10 cellular contexts compared by ENCODE assay signal in the genomic region with DNA sequence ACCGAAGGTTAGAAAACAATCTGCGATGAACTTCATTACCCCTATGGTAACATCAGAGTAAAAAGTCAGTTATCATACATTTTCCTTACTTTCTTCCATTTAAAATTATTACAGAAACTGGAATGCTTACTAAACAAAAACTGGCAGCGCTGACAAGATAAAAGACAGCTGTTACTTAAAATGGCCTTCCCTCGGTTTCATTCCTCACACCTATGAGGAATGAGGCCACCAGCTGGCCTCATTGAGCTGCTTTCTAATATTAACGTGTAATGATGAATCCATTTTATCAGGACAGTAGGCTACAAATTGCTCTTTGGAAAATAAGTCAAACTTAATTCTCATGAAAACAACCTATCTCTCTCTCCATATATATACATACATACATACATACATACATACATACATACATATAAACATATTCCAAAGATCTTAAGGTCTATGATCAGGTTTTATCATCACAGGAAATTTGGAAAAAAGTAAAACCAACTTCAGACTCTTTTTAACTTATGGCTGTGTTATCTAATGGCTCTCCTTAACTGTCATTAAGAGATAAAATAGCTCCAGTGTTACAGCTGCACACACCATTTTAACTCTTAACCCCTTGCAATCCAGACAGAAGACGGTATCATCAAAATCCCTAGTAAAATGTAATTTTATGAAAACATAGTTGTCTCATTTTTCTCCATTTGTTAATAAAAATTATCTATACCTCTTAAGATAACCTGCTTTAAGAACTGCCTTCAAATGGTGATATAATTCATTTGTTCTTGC. TPM values are rescaled to one million over a fixed set of nuclear protein-coding genes. Genes with fewer than 3 reads are reported as not detected.
A peak's percentile ranks its signal among the peaks of the same experiment; 100 is the strongest.
DNase-seq lines count a peak whose midpoint lies in the region; TF ChIP-seq lines count a peak whose summit lies in the region.
"Had no signal": no experiment of that assay in that cellular context is flagged by ENCODE, and none has a peak within 500 bp of the region (broad histone marks: within the 10 kb centered on the region; RNA-seq: fewer than 3 reads in every experiment).

No MANE protein-coding gene starts in this region.

- no peaks in the 10 kb centered on the region for H3K27me3 ChIP-seq in BLaER1
- H3K27me3 ChIP-seq in Karpas-422 (ENCODE audit: low read length): no peaks in the 10 kb centered on the region

- H4K20me1 ChIP-seq in BLaER1 (peaks cover 100% of the 10 kb centered on the region), Karpas-422 (ENCODE audit: insufficient read depth, low read depth, low read length) (peaks cover 61% of the 10 kb centered on the region)

- H3K36me3 ChIP-seq in BLaER1 (peaks cover 89% of the 10 kb centered on the region), Karpas-422 (ENCODE audit: insufficient read depth, low read length) (peaks cover 95% of the 10 kb centered on the region)

- H3K79me2 ChIP-seq in Karpas-422 (ENCODE audit: low read length): peaks cover 77% of the 10 kb centered on the region

- TF ChIP-seq CTCF in chondrocyte (IDR thresholded peaks at IDR 0.05) (peak; percentile 16), RWPE1 (conservative IDR thresholded peaks at IDR 0.05; ENCODE audit: low read depth) (no peak)

- no peak overlapping the region for H3K9ac ChIP-seq in BLaER1
- no peak overlapping the region for H3K9ac ChIP-seq in Karpas-422 (ENCODE audit: low read length)

- H3K4me3 ChIP-seq in BLaER1 (no peak overlapping the region), Karpas-422 (ENCODE audit: low read length) (no peak overlapping the region)

- H3K9me3 ChIP-seq in BLaER1 (no peaks in the 10 kb centered on the region), Karpas-422 (ENCODE audit: low read length) (no peaks in the 10 kb centered on the region)

- CTCF ChIA-PET in RWPE1 (lab: Yijun Ruan, JAX): interaction anchor here (0.7 to 0.8 kb wide), 2 partner anchors 17 kb away, joined by 3 read pairs; no protein-coding TSS in a partner anchor

- no peaks in the 10 kb centered on the region for H3K27me3 Mint-ChIP-seq in chondrocyte (ENCODE audit: low read depth)

- peak overlapping the region; percentile 84; the same call in 1 of the 2 replicates for H3K4me2 ChIP-seq in BLaER1
- H3K4me2 ChIP-seq in Karpas-422 (ENCODE audit: low read depth, low read length, poor library complexity, severe bottlenecking): peak overlapping the region; percentile 99

- peaks cover 55% of the 10 kb centered on the region for H3K4me1 Mint-ChIP-seq in chondrocyte (ENCODE audit: low read depth)

- H3K9me2 ChIP-seq in Karpas-422 (replicated peaks; ENCODE audit: insufficient read depth, low read length): no peaks in the 10 kb centered on the region

- DNase-seq in Karpas-422 (no peak), chondrocyte (ENCODE audit: low spot score) (no peak), myocyte (ENCODE audit: low read depth) (peak; percentile 56), RWPE1 (ENCODE audit: low spot score) (no peak), HuH-7.5 (ENCODE audit: low spot score) (no peak)
- no peak for DNase-seq in activated CD4-positive, CD25-positive, alpha-beta regulatory T cell treated with anti-CD3 and anti-CD28 coated beads, Interleukin-2, amount 50 U/mL, for 72 hours
- no peak for DNase-seq in activated CD4-positive, alpha-beta T cell treated with anti-CD3 and anti-CD28 coated beads for 1 hour
- DNase-seq: NCI-H510A treated with DMSO at 0.1 percent for 48 hours had no signal

- H3K4me3 Mint-ChIP-seq in chondrocyte (ENCODE audit: unreplicated experiment): peak overlapping the region; percentile 61

- H3K27ac ChIP-seq in BLaER1 (no peak overlapping the region), Karpas-422 (ENCODE audit: low read length) (no peak overlapping the region), RWPE1 (no peak overlapping the region)
- H3K27ac ChIP-seq: HL-60 had no signal

- H2AFZ ChIP-seq in Karpas-422 (ENCODE audit: low read length): no peak overlapping the region

- peaks cover 53% of the 10 kb centered on the region for H3K36me3 Mint-ChIP-seq in chondrocyte (ENCODE audit: low read depth)

- H3K9me3 Mint-ChIP-seq in chondrocyte (ENCODE audit: low read depth): no peaks in the 10 kb centered on the region

- POLR2A ChIA-PET in RWPE1 (lab: Yijun Ruan, JAX; ENCODE audit: low non-redundant PET): no interaction called here

- peak overlapping the region; percentile 63 for H3K27ac Mint-ChIP-seq in chondrocyte (ENCODE audit: unreplicated experiment)

- peaks cover 39% of the 10 kb centered on the region for H3K4me1 ChIP-seq in BLaER1
- peaks cover 34% of the 10 kb centered on the region for H3K4me1 ChIP-seq in Karpas-422 (ENCODE audit: low read length)

RNA-seq across cellular contexts. Expression of a gene that starts 5.2 kb away (rescaled TPM):
- 174 and 221 TPM in 2 replicates for total RNA-seq in Karpas-422 (2014; rRNA removed; shearing (Covaris generic); ENCODE audit: low replicate concordance)
- total RNA-seq in chondrocyte (63.9 to 73.1 TPM (median 70.0 TPM) in 3 replicates), myocyte (94.2 and 111 TPM in 2 replicates)
- polyA plus RNA-seq in myocyte (2012): 31.2 TPM
